Comparison of ENCODE assay signal across 8 cellular contexts in the genomic region with DNA sequence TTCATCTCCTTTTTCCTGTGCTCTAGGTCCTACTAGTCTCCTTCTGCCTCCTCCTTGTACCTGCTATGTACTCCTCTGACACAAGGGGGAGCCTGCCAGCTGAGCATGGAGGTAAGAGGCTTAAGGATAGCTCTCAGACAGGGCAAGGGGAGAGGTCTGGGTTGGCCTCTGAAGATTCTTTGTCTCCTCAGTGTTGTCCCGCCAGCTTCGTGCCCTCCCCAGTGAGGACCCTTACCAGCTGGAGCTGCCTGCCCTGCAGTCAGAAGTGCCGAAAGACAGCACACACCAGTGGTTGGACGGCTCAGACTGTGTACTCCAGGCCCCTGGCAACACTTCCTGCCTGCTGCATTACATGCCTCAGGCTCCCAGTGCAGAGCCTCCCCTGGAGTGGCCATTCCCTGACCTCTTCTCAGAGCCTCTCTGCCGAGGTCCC. TPM values are rescaled to one million over a fixed set of nuclear protein-coding genes. Genes with fewer than 3 reads are reported as not detected.
A peak's percentile ranks its signal among the peaks of the same experiment; 100 is the strongest.
DNase-seq lines count a peak whose midpoint lies in the region; TF ChIP-seq lines count a peak whose summit lies in the region.

No MANE protein-coding gene starts in this region.

- WGBS in hepatocyte (ENCODE audit: low lambda C conversion rate, missing lambda C conversion rate) = 50% methylated on average over 5 of the region's 5 CpGs

- peak overlapping the region; percentile 14 for H3K27ac ChIP-seq in hepatocyte

- DNase-seq in NCI-H1417 (lab: John Stamatoyannopoulos, UW) (peak; percentile 12 to 65 (median 28)), NCI-H1417 treated with DMSO at 0.1 percent for 48 hours (lab: John Stamatoyannopoulos, UW) (no peak), MV-4-11 (lab: John Stamatoyannopoulos, UW) (peak; percentile 69), SKM-1 treated with dmso at 0.1 percent for 144 hours (lab: John Stamatoyannopoulos, UW; ENCODE audit: unreplicated experiment) (peak; percentile 74), amniotic epithelial cell (ENCODE audit: low read depth) (peak; percentile 76), hepatocyte (ENCODE audit: low spot score) (peak; percentile 81), GOT3 (lab: John Stamatoyannopoulos, UW) (no peak)
- DNase-seq in stimulated activated CD4-positive, alpha-beta T cell treated with anti-CD3 and anti-CD28 coated beads, Interleukin-12 subunit alpha, Interleukin-12 subunit beta, amount 100 ng/mL, for 4 hours = peak; percentile 51

- peaks cover 15% of the 10 kb centered on the region for H3K4me1 ChIP-seq in hepatocyte (ENCODE audit: insufficient read depth)

- no peak overlapping the region for H2AFZ ChIP-seq in hepatocyte

- peak; percentile 75 for TF ChIP-seq CTCF in hepatocyte (IDR thresholded peaks at IDR 0.05; ENCODE audit: poor library complexity)

- H3K9me2 ChIP-seq in hepatocyte (replicated peaks; ENCODE audit: insufficient read depth) = no peaks in the 10 kb centered on the region

- H3K9me3 ChIP-seq in hepatocyte (ENCODE audit: low read depth) = no peaks in the 10 kb centered on the region

- H3K79me2 ChIP-seq in hepatocyte = peaks cover 30% of the 10 kb centered on the region

- no peaks in the 10 kb centered on the region for H3K36me3 ChIP-seq in hepatocyte (replicated peaks; ENCODE audit: insufficient read depth, low read depth)

- H3K4me3 ChIP-seq in hepatocyte = no peak overlapping the region

- H3K27me3 ChIP-seq in hepatocyte = no peaks in the 10 kb centered on the region

- peaks cover 6% of the 10 kb centered on the region for H4K20me1 ChIP-seq in hepatocyte (ENCODE audit: insufficient read depth, poor library complexity, severe bottlenecking)

- H3K4me2 ChIP-seq in hepatocyte = no peak overlapping the region

RNA-seq across cellular contexts. Expression of a gene that starts 3.8 kb away (rescaled TPM):
- 54.6 and 69.6 TPM in 2 replicates for total RNA-seq in hepatocyte
- 79.8 and 79.9 TPM in 2 replicates for polyA plus RNA-seq in hepatocyte

RNA-seq across cellular contexts. Expression of a gene that starts 4.2 kb away (rescaled TPM):
- total RNA-seq in hepatocyte = 100 and 113 TPM in 2 replicates
- 70.5 and 73.4 TPM in 2 replicates for polyA plus RNA-seq in hepatocyte

RNA-seq across cellular contexts. Expression of a gene that starts 12.8 kb away (rescaled TPM):
- 58.5 and 60.5 TPM in 2 replicates for total RNA-seq in hepatocyte
- polyA plus RNA-seq in hepatocyte = 77.5 and 80.2 TPM in 2 replicates

RNA-seq across cellular contexts. Expression of a gene that starts 12.9 kb away (rescaled TPM):
- total RNA-seq in hepatocyte = 17.1 and 19.3 TPM in 2 replicates
- polyA plus RNA-seq in hepatocyte = 11.2 and 11.4 TPM in 2 replicates

RNA-seq across cellular contexts. Expression of a gene that starts 17.9 kb away (rescaled TPM):
- total RNA-seq in hepatocyte = not detected in 2 replicates
- polyA plus RNA-seq in hepatocyte = not detected in 2 replicates

Comparison
In these comparisons a context has a peak if more than half of its experiments do, and no peak if none do; other contexts are left out.
1. DNase-seq: peak in NCI-H1417 (3 of 3), MV-4-11 (single experiment), SKM-1 treated with dmso at 0.1 percent for 144 hours (single experiment), amniotic epithelial cell (single experiment), hepatocyte (single experiment) and stimulated activated CD4-positive, alpha-beta T cell treated with anti-CD3 and anti-CD28 coated beads, Interleukin-12 subunit alpha, Interleukin-12 subunit beta, amount 100 ng/mL, for 4 hours (single experiment); none in NCI-H1417 treated with DMSO at 0.1 percent for 48 hours (single experiment) and GOT3 (single experiment).